In genomic region chr16:80803341-80804060, GRCh38 we compare ENCODE assay signal across 8 cellular contexts. TPM values are rescaled to one million over a fixed set of nuclear protein-coding genes. Genes with fewer than 3 reads are reported as not detected.
DNase-seq lines count a peak whose midpoint lies in the region; ATAC-seq, FAIRE-seq and TF ChIP-seq lines count a peak whose summit lies in the region.

No MANE protein-coding gene starts in this region.

- no peak for TF ChIP-seq POLR2A in GM12891 (IDR thresholded peaks at IDR 0.05; ENCODE audit: low read depth, low read length)
- TF ChIP-seq POLR2A in suprapubic skin (IDR thresholded peaks at IDR 0.05) = no peak
- TF ChIP-seq POLR2A in H54 (IDR thresholded peaks at IDR 0.05; ENCODE audit: low read depth, low read length) = no peak

- CTCF ChIA-PET in activated B cell treated with CpG ODN at 0.5 μM for 24 hours (lab: Charles Lee) = no interaction called here

- H3K4me3 Mint-ChIP-seq in activated B cell treated with CpG ODN at 0.5 μM for 24 hours = peak overlapping the region; percentile 88

- no peak for TF ChIP-seq EP300 in suprapubic skin (IDR thresholded peaks at IDR 0.05)

- POLR2A ChIA-PET in activated B cell treated with CpG ODN at 0.5 μM for 24 hours (lab: Charles Lee) = no interaction called here

- TF ChIP-seq CTCF in activated B cell treated with CpG ODN at 0.5 μM for 24 hours (IDR thresholded peaks at IDR 0.05) (no peak), choroid plexus epithelial cell (conservative IDR thresholded peaks at IDR 0.05; ENCODE audit: low read depth, low read length) (peak; percentile 66), suprapubic skin (IDR thresholded peaks at IDR 0.05) (peak in 1 of 2 donors; percentile 43)

- H3K36me3 ChIP-seq in suprapubic skin = no peaks in the 10 kb centered on the region

- H3K9me3 Mint-ChIP-seq in activated B cell treated with CpG ODN at 0.5 μM for 24 hours = no peaks in the 10 kb centered on the region

- H3K27me3 Mint-ChIP-seq in activated B cell treated with CpG ODN at 0.5 μM for 24 hours = peaks cover 5% of the 10 kb centered on the region

- no peaks in the 10 kb centered on the region for H3K27me3 ChIP-seq in suprapubic skin

- H3K4me1 Mint-ChIP-seq in activated B cell treated with CpG ODN at 0.5 μM for 24 hours = peaks cover 4% of the 10 kb centered on the region

- no peak overlapping the region for H3K27ac ChIP-seq in suprapubic skin

- FAIRE-seq in GM12891 (lab: Jason Lieb, UNC) = peak; percentile 92
- FAIRE-seq in H54 (lab: Jason Lieb, UNC) = no peak

- peaks cover 9% of the 10 kb centered on the region for H3K4me1 ChIP-seq in suprapubic skin

- H3K27ac Mint-ChIP-seq in activated B cell treated with CpG ODN at 0.5 μM for 24 hours = no peak overlapping the region

- no peaks in the 10 kb centered on the region for H3K9me3 ChIP-seq in suprapubic skin

- WGBS in suprapubic skin = 18% methylated on average over 16 of the region's 88 CpGs

- peak overlapping the region; percentile 89 for H3K4me3 ChIP-seq in choroid plexus epithelial cell (ENCODE audit: low read depth, low read length)
- H3K4me3 ChIP-seq in suprapubic skin = peak overlapping the region; percentile 58

- intact Hi-C loops in activated B cell treated with CpG ODN at 0.5 μM for 24 hours (cut with micrococcal nuclease) = loop anchor here (1.0 to 10.0 kb wide), 4 partner anchors 131 to 271 kb away; partner anchors contain the start of genes C16orf46, CENPN, CMC2 and DYNLRB2

- ATAC-seq in HG03064 (IDR thresholded peaks at IDR 0.05; ENCODE audit: low read depth, unreplicated experiment) (peak; percentile 19), activated B cell treated with CpG ODN at 0.5 μM for 24 hours (ENCODE audit: low read depth) (peak; percentile 35), GM18498 (IDR thresholded peaks at IDR 0.05; ENCODE audit: unreplicated experiment) (no peak)

- peaks cover 2% of the 10 kb centered on the region for H3K36me3 Mint-ChIP-seq in activated B cell treated with CpG ODN at 0.5 μM for 24 hours (ENCODE audit: low read depth)

- DNase-seq in GM12891 (ENCODE audit: insufficient read length, low spot score) = peak; percentile 53
- DNase-seq in activated B cell treated with CpG ODN at 0.5 μM for 24 hours = peak; percentile 30
- DNase-seq in choroid plexus epithelial cell (ENCODE audit: low read depth) = peak; percentile 24
- peak; percentile 38 to 55 for DNase-seq in lung microvascular endothelial cell (ENCODE audit: low read depth in 2 of 2)
- DNase-seq in suprapubic skin (ENCODE audit: low spot score in 2 of 2) = peak in 1 of 2 donors; percentile 79
- no peak for DNase-seq in H54 (ENCODE audit: insufficient read length, low spot score)

TF ChIP-seq in GM12891, 5 proteins besides CTCF, POLR2A, EP300 and RAD21:
- TF ChIP-seq PAX5 (IDR thresholded peaks at IDR 0.05; ENCODE audit: insufficient read depth, low read length, severe bottlenecking) = no peak
- no peak for TF ChIP-seq TAF1 (IDR thresholded peaks at IDR 0.05; ENCODE audit: low read depth, low read length)
- TF ChIP-seq POU2F2 (IDR thresholded peaks at IDR 0.05; ENCODE audit: low read depth, low read length) = no peak
- no peak for TF ChIP-seq SPI1 (IDR thresholded peaks at IDR 0.05; ENCODE audit: low read depth, low read length)
- TF ChIP-seq POLR2AphosphoS5 (IDR thresholded peaks at IDR 0.05; ENCODE audit: low read depth, low read length) = no peak

RNA-seq across cellular contexts. Expression of gene CDYL2, which starts 0.9 kb away (rescaled TPM):
- polyA plus RNA-seq in GM12891 (2012; ENCODE audit: low read depth, missing spikeins) = 5.0 TPM
- total RNA-seq in activated B cell treated with CpG ODN at 0.5 μM for 24 hours (3.2 and 3.4 TPM in 2 replicates), lung microvascular endothelial cell (20.3 and 29.0 TPM in 2 replicates), suprapubic skin (1 to 10 TPM; 2.8 to 8.2 (median 3.9) TPM)
